ENCODE assay signal across 32 cellular contexts in genomic region chr14:24078146-24078545, GRCh38. TPM values are rescaled to one million over a fixed set of nuclear protein-coding genes. Genes with fewer than 3 reads are reported as not detected.
A peak's percentile ranks its signal among the peaks of the same experiment; 100 is the strongest.
DNase-seq lines count a peak whose midpoint lies in the region; ATAC-seq, FAIRE-seq and TF ChIP-seq lines count a peak whose summit lies in the region.
"Had no signal": no experiment of that assay in that cellular context is flagged by ENCODE, and none has a peak within 500 bp of the region (broad histone marks: within the 10 kb centered on the region; RNA-seq: fewer than 3 reads in every experiment).

No MANE protein-coding gene starts in this region.

- peaks cover 9% of the 10 kb centered on the region; the same call in 1 of the 2 replicates for H3K27me3 ChIP-seq in BLaER1
- peaks cover 8% of the 10 kb centered on the region for H3K27me3 ChIP-seq in bronchial epithelial cell (ENCODE audit: control insufficient read depth, insufficient read depth, low read length)
- H3K27me3 ChIP-seq in foreskin keratinocyte: peaks cover 37% of the 10 kb centered on the region
- H3K27me3 ChIP-seq: ascending aorta, right lobe of liver had no signal

- peak; percentile 88 for FAIRE-seq in bronchial epithelial cell (lab: Jason Lieb, UNC)
- FAIRE-seq: frontal cortex, GM12891, TTC549 had no signal

- peaks cover 0 to 23% (median 2%) of the 10 kb centered on the region in 7 donors for H3K9me3 Mint-ChIP-seq in CD14-positive monocyte
- H3K9me3 Mint-ChIP-seq: activated CD4-positive, alpha-beta memory T cell treated with anti-CD3 and anti-CD28 coated beads, Interleukin-2, amount 10 ng/mL, durations not matched to agents 7 days and 5 days; activated naive CD4-positive, alpha-beta T cell treated with anti-CD3 and anti-CD28 coated beads, Interleukin-2, amount 50 U/mL, for 72 hours; activated T-helper 2 cell treated with anti-CD3 and anti-CD28 coated beads, Interferon-gamma antibody, Interleukin-2, Interleukin-4, amounts not matched to agents 10 μg/mL and 5 μg/mL and 100 μg/mL, durations not matched to agents 14 hours and 24 hours and 36 hours; central memory CD8-positive, alpha-beta T cell; HFFc6 had no signal

- H3K27me3 Mint-ChIP-seq in CD14-positive monocyte (ENCODE audit: low read depth in 3 of 3): peaks cover 42 to 46% (median 44%) of the 10 kb centered on the region in 3 donors
- H3K27me3 Mint-ChIP-seq: central memory CD8-positive, alpha-beta T cell had no signal

- intact Hi-C loops in CD14-positive monocyte (cut with micrococcal nuclease): no loop called here

- H3K36me3 Mint-ChIP-seq in CD14-positive monocyte: peaks cover 4 to 11% of the 10 kb centered on the region in 2 donors
- H3K36me3 Mint-ChIP-seq: activated naive CD4-positive, alpha-beta T cell treated with anti-CD3 and anti-CD28 coated beads, Interleukin-2, amount 50 U/mL, for 72 hours had no signal

- H3K36me3 ChIP-seq in BLaER1 (no peaks in the 10 kb centered on the region), HEK293 (ENCODE audit: control insufficient read depth in 2 of 2, insufficient read depth in 1 of 2, low read length in 2 of 2) (no peaks in the 10 kb centered on the region), bronchial epithelial cell (ENCODE audit: control insufficient read depth, insufficient read depth, low read length) (no peaks in the 10 kb centered on the region)
- H3K36me3 ChIP-seq: ascending aorta, esophagus squamous epithelium, neutrophil, right lobe of liver had no signal

- H3K9me3 ChIP-seq in BLaER1 (no peaks in the 10 kb centered on the region), HEK293 (ENCODE audit: control insufficient read depth, insufficient read depth, low read depth, low read length) (no peaks in the 10 kb centered on the region)
- H3K9me3 ChIP-seq: ascending aorta, esophagus squamous epithelium, neutrophil, right lobe of liver had no signal

- TF ChIP-seq CTCF in HEK293 (tag by site-specific recombination; IDR thresholded peaks at IDR 0.05) (no peak), bronchial epithelial cell (IDR thresholded peaks at IDR 0.05; ENCODE audit: insufficient read depth, low read length, severe bottlenecking) (no peak), CD14-positive monocyte (IDR thresholded peaks at IDR 0.05) (no peak), foreskin keratinocyte (conservative IDR thresholded peaks at IDR 0.05) (no peak)

- CTCF ChIA-PET in HEK293 (lab: Yijun Ruan, JAX): interaction anchor here (0.6 to 6.0 kb wide), 3 partner anchors 14 to 29 kb away, joined by 3 to 77 read pairs (median 4); partner anchors contain the start of gene PCK2

- peaks cover 23% of the 10 kb centered on the region for H3K4me1 Mint-ChIP-seq in CD14-positive monocyte

- DNase-seq in NCI-H2081 treated with DMSO at 0.1 percent for 48 hours (lab: John Stamatoyannopoulos, UW) (peak; percentile 25), bronchial epithelial cell (ENCODE audit: low read depth) (no peak), CD14-positive monocyte (ENCODE audit: low spot score) (no peak), foreskin keratinocyte (no peak), amygdala (lab: John Stamatoyannopoulos, UW) (no peak)
- DNase-seq: activated CD4-positive, alpha-beta memory T cell treated with anti-CD3 and anti-CD28 coated beads, Interleukin-2, amount 10 ng/mL, durations not matched to agents 7 days and 5 days; dermis blood vessel endothelial cell; EL; esophagus squamous epithelium; HFFc6; left cardiac atrium; NCI-H774; OCI-M1; right lobe of liver; stimulated activated CD4-positive, alpha-beta T cell treated with anti-CD3 and anti-CD28 coated beads, Interleukin-12 subunit alpha, Interleukin-12 subunit beta, amount 100 ng/mL, for 4 hours; stimulated activated CD4-positive, alpha-beta T cell treated with anti-CD3 and anti-CD28 coated beads, Interleukin-4, amount 100 ng/mL, for 1 hour; trophoblast cell had no signal

- H3K4me3 ChIP-seq in BLaER1 (no peak overlapping the region), HEK293 (ENCODE audit: low read depth, low read length) (no peak overlapping the region), bronchial epithelial cell (ENCODE audit: low read depth, low read length) (no peak overlapping the region)
- H3K4me3 ChIP-seq: ascending aorta, esophagus squamous epithelium, right lobe of liver, SK-N-MC had no signal

- POLR2A ChIA-PET in HEK293 (lab: Yijun Ruan, JAX): interaction anchor here (0.8 kb wide), 1 partner anchor 16 kb away, joined by 3 read pairs; the partner anchor contains the start of gene PCK2

- no peak overlapping the region for H3K27ac Mint-ChIP-seq in CD14-positive monocyte
- H3K27ac Mint-ChIP-seq: activated CD4-positive, alpha-beta memory T cell treated with anti-CD3 and anti-CD28 coated beads, Interleukin-2, amount 10 ng/mL, durations not matched to agents 7 days and 5 days; activated naive CD4-positive, alpha-beta T cell treated with anti-CD3 and anti-CD28 coated beads, Interleukin-2, amount 50 U/mL, for 72 hours; activated T-helper 2 cell treated with anti-CD3 and anti-CD28 coated beads, Interferon-gamma antibody, Interleukin-2, Interleukin-4, amounts not matched to agents 10 μg/mL and 5 μg/mL and 100 μg/mL, durations not matched to agents 14 hours and 24 hours and 36 hours; HFFc6 had no signal

- ATAC-seq in GM18519 (IDR thresholded peaks at IDR 0.05; ENCODE audit: low FRiP score, unreplicated experiment): no peak
- no peak for ATAC-seq in foreskin keratinocyte
- ATAC-seq: activated CD4-positive, CD25-positive, alpha-beta regulatory T cell treated with anti-CD3 and anti-CD28 coated beads, Interleukin-2, amount 50 U/mL, for 24 hours; activated naive CD4-positive, alpha-beta T cell treated with anti-CD3 and anti-CD28 coated beads, Interleukin-2, amount 50 U/mL, for 72 hours; left cardiac atrium; right lobe of liver had no signal

- peak overlapping the region; percentile 55 for H3K4me2 ChIP-seq in BLaER1

- H3K27ac ChIP-seq in BLaER1: no peak overlapping the region
- no peak overlapping the region for H3K27ac ChIP-seq in HEK293 (ENCODE audit: extremely low read depth, low read depth, low read length)
- no peak overlapping the region for H3K27ac ChIP-seq in foreskin keratinocyte
- H3K27ac ChIP-seq: ascending aorta, esophagus squamous epithelium, neutrophil, right lobe of liver, SK-N-MC had no signal

- H3K9ac ChIP-seq in BLaER1: no peak overlapping the region

- H3K4me3 Mint-ChIP-seq in CD14-positive monocyte: no peak overlapping the region
- H3K4me3 Mint-ChIP-seq: activated CD4-positive, alpha-beta memory T cell treated with anti-CD3 and anti-CD28 coated beads, Interleukin-2, amount 10 ng/mL, durations not matched to agents 7 days and 5 days; central memory CD8-positive, alpha-beta T cell; HFFc6 had no signal

- H4K20me1 ChIP-seq in BLaER1: no peaks in the 10 kb centered on the region

- H3K4me1 ChIP-seq in BLaER1 (peaks cover 47% of the 10 kb centered on the region), HEK293 (ENCODE audit: control insufficient read depth, insufficient read depth, low read length) (peaks cover 10% of the 10 kb centered on the region), foreskin keratinocyte (no peaks in the 10 kb centered on the region)

TF ChIP-seq in HEK293, 187 proteins besides CTCF, POLR2A, EP300 and RAD21:
- peak; percentile 96 for TF ChIP-seq SP7 (tag by site-specific recombination; IDR thresholded peaks at IDR 0.05)
- peak; percentile 94 for TF ChIP-seq GLIS1 (tag by site-specific recombination; IDR thresholded peaks at IDR 0.05)
- TF ChIP-seq ZIC2 (tag by site-specific recombination; IDR thresholded peaks at IDR 0.05): peak; percentile 90
- TF ChIP-seq ATF2 (tag by site-specific recombination; IDR thresholded peaks at IDR 0.05; ENCODE audit: low read depth): no peak
- no peak for TF ChIP-seq YY2 (tag by site-specific recombination; IDR thresholded peaks at IDR 0.05)

RNA-seq across cellular contexts. Expression of gene CPNE6, which starts 6.8 kb away (rescaled TPM):
- not detected in 2 replicates for total RNA-seq in bronchial epithelial cell
- not detected for polyA plus RNA-seq in CD14-positive monocyte
- not detected in 2 replicates for total RNA-seq in foreskin keratinocyte
- not detected in 2 replicates for polyA plus RNA-seq in foreskin keratinocyte
- total RNA-seq: activated CD4-positive, alpha-beta memory T cell treated with anti-CD3 and anti-CD28 coated beads, Interleukin-2, amount 10 ng/mL, durations not matched to agents 7 days and 5 days; activated T-helper 2 cell treated with anti-CD3 and anti-CD28 coated beads, Interferon-gamma antibody, Interleukin-2, Interleukin-4, amounts not matched to agents 10 μg/mL and 5 μg/mL and 100 μg/mL, durations not matched to agents 14 hours and 24 hours and 36 hours; ascending aorta; dermis blood vessel endothelial cell; esophagus squamous epithelium; HFFc6; left cardiac atrium; subcutaneous adipose tissue; T-helper 1 cell treated with Interleukin-12 subunit alpha and Interleukin-12 subunit beta and Interleukin-4 antibody, amounts not matched to agents 30 ng/mL and 1 ng/mL, for 36 hours had no signal

RNA-seq across cellular contexts. Expression of gene PCK2, which starts 16.0 kb away (rescaled TPM):
- total RNA-seq in bronchial epithelial cell (84.8 and 223 TPM in 2 replicates), foreskin keratinocyte (41.0 and 67.9 TPM in 2 replicates)
- polyA plus RNA-seq in CD14-positive monocyte (10 to 100 TPM; 29.9 to 34.2 TPM), foreskin keratinocyte (49.2 and 81.1 TPM in 2 replicates)

RNA-seq across cellular contexts. Expression of gene CARMIL3, which starts 26.3 kb away (rescaled TPM):
- total RNA-seq in bronchial epithelial cell: 0.13 TPM in 1 of 2 replicates, not detected in the other
- not detected for polyA plus RNA-seq in CD14-positive monocyte
- 0.07 TPM in 2 replicates for total RNA-seq in foreskin keratinocyte
- 0.03 TPM in 1 of 2 replicates, not detected in the other for polyA plus RNA-seq in foreskin keratinocyte
- total RNA-seq: ascending aorta, dermis blood vessel endothelial cell, HFFc6 had no signal

RNA-seq across cellular contexts. Expression of gene DCAF11, which starts 36.4 kb away (rescaled TPM):
- 70.5 and 83.5 TPM in 2 replicates for total RNA-seq in bronchial epithelial cell
- 10 to 100 TPM; 48.8 to 56.6 TPM for polyA plus RNA-seq in CD14-positive monocyte
- 29.5 and 32.3 TPM in 2 replicates for total RNA-seq in foreskin keratinocyte
- polyA plus RNA-seq in foreskin keratinocyte: 20.9 and 24.6 TPM in 2 replicates

RNA-seq across cellular contexts. Expression of gene NRL, which starts 36.6 kb away (rescaled TPM):
- 0.64 and 0.79 TPM in 2 replicates for total RNA-seq in bronchial epithelial cell
- polyA plus RNA-seq in CD14-positive monocyte: 1 to 10 TPM; 1.1 to 1.5 TPM
- 0.27 and 0.46 TPM in 2 replicates for total RNA-seq in foreskin keratinocyte
- polyA plus RNA-seq in foreskin keratinocyte: 0.46 and 0.50 TPM in 2 replicates
- total RNA-seq: ascending aorta had no signal
